In genomic region chr12:67468549-67469245, GRCh38 we compare ENCODE assay signal across 20 cellular contexts.
DNase-seq lines count a peak whose midpoint lies in the region; ATAC-seq and TF ChIP-seq lines count a peak whose summit lies in the region.
"Had no signal": no experiment of that assay in that cellular context is flagged by ENCODE, and none has a peak within 500 bp of the region (broad histone marks: within the 10 kb centered on the region; RNA-seq: fewer than 3 reads in every experiment).

No MANE protein-coding gene starts in this region.

- H3K4me3 Mint-ChIP-seq in naive thymus-derived CD8-positive, alpha-beta T cell = no peak overlapping the region

- no peaks in the 10 kb centered on the region for H3K27me3 ChIP-seq in DND-41 (ENCODE audit: insufficient read depth, low read length, poor library complexity)
- H3K27me3 ChIP-seq in PC-9 (ENCODE audit: insufficient read depth, low read depth) = no peaks in the 10 kb centered on the region
- H3K27me3 ChIP-seq in trophoblast cell (ENCODE audit: insufficient read depth, low read length) = no peaks in the 10 kb centered on the region
- H3K27me3 ChIP-seq: SJCRH30 had no signal

- BruUV-seq in PC-9 (replicated peaks; lab: Mats Ljungman, UMichigan) = no TSS peak

- no peak for TF ChIP-seq CTCF in DND-41 (IDR thresholded peaks at IDR 0.05; ENCODE audit: borderline replicate concordance, extremely low read depth, low read length, poor library complexity, severe bottlenecking)
- TF ChIP-seq CTCF in PC-9 (conservative IDR thresholded peaks at IDR 0.05) = no peak

- peaks cover 5 to 28% (median 21%) of the 10 kb centered on the region in 9 donors for H3K9me3 Mint-ChIP-seq in naive thymus-derived CD8-positive, alpha-beta T cell

- H2AFZ ChIP-seq in DND-41 (ENCODE audit: low read depth, low read length) (no peak overlapping the region), PC-9 (no peak overlapping the region), trophoblast cell (ENCODE audit: insufficient read depth, low read length, poor library complexity) (no peak overlapping the region)

- no peak for ATAC-seq in DND-41 (ENCODE audit: insufficient read depth, low read depth)
- no peak for ATAC-seq in HG03045 (IDR thresholded peaks at IDR 0.05; ENCODE audit: unreplicated experiment)
- ATAC-seq in naive thymus-derived CD8-positive, alpha-beta T cell = no peak
- ATAC-seq: GM12878, HepG2, PC-3 had no signal

- peaks cover 0 to 16% (median 15%) of the 10 kb centered on the region in 3 donors for H3K36me3 Mint-ChIP-seq in naive thymus-derived CD8-positive, alpha-beta T cell

- peaks cover 12% of the 10 kb centered on the region for H3K79me1 ChIP-seq in trophoblast cell (ENCODE audit: low read length)

- H3K4me3 ChIP-seq in DND-41 (ENCODE audit: low read depth in 1 of 2, low read length in 2 of 2) (no peak overlapping the region), PC-9 (no peak overlapping the region), trophoblast cell (ENCODE audit: low read depth, low read length) (no peak overlapping the region)
- H3K4me3 ChIP-seq: GM12878, SJCRH30 had no signal

- H3K79me2 ChIP-seq in DND-41 (ENCODE audit: insufficient read depth, low read length) (no peaks in the 10 kb centered on the region), PC-9 (ENCODE audit: low read depth) (no peaks in the 10 kb centered on the region), trophoblast cell (ENCODE audit: control insufficient read depth, insufficient read depth, low read length, poor library complexity) (peaks cover 4% of the 10 kb centered on the region)

- H3K27ac ChIP-seq in DND-41 (ENCODE audit: low read length) (peak overlapping the region; percentile 47; the same call in 1 of the 2 replicates), PC-9 (peak overlapping the region; percentile 34), trophoblast cell (ENCODE audit: low read depth, low read length) (peak overlapping the region; percentile 72)
- H3K27ac ChIP-seq: SJCRH30 had no signal

- H4K20me1 ChIP-seq in DND-41 (ENCODE audit: insufficient read depth, low read length) (no peaks in the 10 kb centered on the region), PC-9 (ENCODE audit: insufficient read depth) (no peaks in the 10 kb centered on the region)

- H2BK5ac ChIP-seq in trophoblast cell (ENCODE audit: low read depth, low read length, poor library complexity) = peak overlapping the region; percentile 74

- no peaks in the 10 kb centered on the region for H3K9me2 ChIP-seq in PC-9 (ENCODE audit: insufficient read depth)

- H2BK120ac ChIP-seq in trophoblast cell (ENCODE audit: insufficient read depth, low read length, poor library complexity) = peak overlapping the region; percentile 85

- no CpG with 5 or more reads among the region's 2 CpGs for WGBS in trophoblast cell (ENCODE audit: extremely low coverage, insufficient coverage, insufficient read length)

- intact Hi-C loops in PC-9 (cut with micrococcal nuclease; ENCODE audit: unreplicated experiment) = no loop called here

- H4K8ac ChIP-seq in trophoblast cell (ENCODE audit: low read depth, low read length) = peak overlapping the region; percentile 42

- H3K36me3 ChIP-seq in DND-41 (ENCODE audit: insufficient read depth, low read length) = no peaks in the 10 kb centered on the region
- H3K36me3 ChIP-seq in PC-9 (ENCODE audit: low read depth) = no peaks in the 10 kb centered on the region
- no peaks in the 10 kb centered on the region for H3K36me3 ChIP-seq in trophoblast cell (ENCODE audit: control insufficient read depth in 1 of 2, insufficient read depth in 2 of 2, low read length in 2 of 2)
- H3K36me3 ChIP-seq: SJCRH30 had no signal

- H3K9me3 ChIP-seq in DND-41 (ENCODE audit: insufficient read depth, low read length, severe bottlenecking) (no peaks in the 10 kb centered on the region), PC-9 (ENCODE audit: insufficient read depth, low read depth) (0 out of 2 replicates have a peak, but pooled peaks cover 5% of the 10 kb centered on the region), trophoblast cell (ENCODE audit: insufficient read depth, low read depth, low read length) (no peaks in the 10 kb centered on the region)
- H3K9me3 ChIP-seq: SJCRH30 had no signal

- H3K27ac Mint-ChIP-seq in naive thymus-derived CD8-positive, alpha-beta T cell = peak overlapping the region in 2 of 10 donors; percentile 56

- no peak for DNase-seq in DND-41
- peak in 1 of 2 experiments; percentile 68 for DNase-seq in PC-9
- peak; percentile 84 for DNase-seq in islet precursor cell
- no peak for DNase-seq in trophoblast cell
- no peak for DNase-seq in RKO (ENCODE audit: low spot score)
- DNase-seq in naive thymus-derived CD8-positive, alpha-beta T cell = no peak
- DNase-seq: Caco-2; CD4-positive, alpha-beta T cell; DMS153; GOT3; KG1; NCI-H1436; NCI-H1930; NCI-H345; NCI-H524 treated with DMSO at 0.1 percent for 48 hours; PC-3; SJCRH30 had no signal

- H3K27me3 Mint-ChIP-seq in naive thymus-derived CD8-positive, alpha-beta T cell = peaks cover 0 to under 1% (median 0%) of the 10 kb centered on the region in 5 donors
- H3K27me3 Mint-ChIP-seq: CD4-positive, alpha-beta T cell had no signal

- CTCF ChIA-PET in PC-9 (lab: Charles Lee) = no interaction called here

- H3K9ac ChIP-seq in DND-41 (ENCODE audit: low read depth, low read length) (no peak overlapping the region), trophoblast cell (ENCODE audit: low read length) (no peak overlapping the region)

- POLR2A ChIA-PET in PC-9 (lab: Charles Lee; ENCODE audit: unreplicated experiment) = no interaction called here
- POLR2A ChIA-PET in naive thymus-derived CD8-positive, alpha-beta T cell (lab: Charles Lee) = interaction anchor here (1.0 to 1.2 kb wide), 2 partner anchors 18 to 179 kb away, joined by 3 to 6 read pairs; partner anchors contain the start of gene DYRK2

- peak overlapping the region; percentile 41 for H2BK12ac ChIP-seq in trophoblast cell (ENCODE audit: low read length)

- peaks cover 17% of the 10 kb centered on the region for H3K4me1 ChIP-seq in DND-41 (ENCODE audit: insufficient read depth, low read length)
- H3K4me1 ChIP-seq in PC-9 (replicated peaks; ENCODE audit: insufficient read depth) = peaks cover 27% of the 10 kb centered on the region
- peaks cover 12 to 14% of the 10 kb centered on the region in 2 experiments for H3K4me1 ChIP-seq in trophoblast cell (ENCODE audit: control insufficient read depth in 1 of 2, insufficient read depth in 2 of 2, low read length in 2 of 2)
- H3K4me1 ChIP-seq: Caco-2, SJCRH30 had no signal

- H3F3A ChIP-seq in PC-9 (ENCODE audit: insufficient read depth, low read depth) = peaks cover 14% of the 10 kb centered on the region; the same call in 1 of the 2 replicates

- H4K12ac ChIP-seq in trophoblast cell (ENCODE audit: low read depth, low read length) = peak overlapping the region; percentile 36

- no peak overlapping the region for H3K23ac ChIP-seq in trophoblast cell (ENCODE audit: low read length)

- H2AK5ac ChIP-seq in trophoblast cell (ENCODE audit: low read length) = peak overlapping the region; percentile 97

- H3K4me1 Mint-ChIP-seq in naive thymus-derived CD8-positive, alpha-beta T cell = peaks cover 5 to 13% (median 8%) of the 10 kb centered on the region in 4 donors

- H3K4ac ChIP-seq in trophoblast cell (ENCODE audit: low read depth, low read length) = peak overlapping the region; percentile 54

- H3K14ac ChIP-seq in trophoblast cell (ENCODE audit: low read length) = peak overlapping the region; percentile 89

- H3K18ac ChIP-seq in trophoblast cell (ENCODE audit: low read length) = peak overlapping the region; percentile 63

- H4K91ac ChIP-seq in trophoblast cell (ENCODE audit: low read depth, low read length) = peak overlapping the region; percentile 69

- H3K4me2 ChIP-seq in DND-41 (ENCODE audit: insufficient read depth, low read length) = no peak overlapping the region
- peak overlapping the region; percentile 20 for H3K4me2 ChIP-seq in PC-9
- H3K4me2 ChIP-seq in trophoblast cell (ENCODE audit: low read length) = no peak overlapping the region
